ENCODE assay signal across 21 cellular contexts in the genomic region with DNA sequence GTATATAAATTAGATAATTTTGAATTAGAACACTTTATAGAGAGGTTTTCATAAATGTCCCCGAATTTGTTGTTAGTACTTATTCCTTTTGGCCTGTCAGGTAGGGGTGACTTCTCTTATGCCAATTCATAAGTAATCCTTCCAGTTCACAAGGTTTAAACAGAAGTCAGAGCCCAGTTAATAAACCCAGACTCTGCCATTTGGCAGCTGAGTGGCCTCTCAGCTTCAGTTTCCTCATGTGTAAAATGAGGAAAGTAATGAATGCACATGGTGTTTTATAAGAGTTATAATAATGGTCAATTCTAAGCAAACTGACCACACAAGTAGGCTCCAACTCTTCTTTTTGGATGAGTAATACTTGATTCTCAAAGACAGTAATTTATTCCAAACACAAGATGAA. TPM values are rescaled to one million over a fixed set of nuclear protein-coding genes. Genes with fewer than 3 reads are reported as not detected.
DNase-seq lines count a peak whose midpoint lies in the region; ATAC-seq, FAIRE-seq and TF ChIP-seq lines count a peak whose summit lies in the region.
"Had no signal": no experiment of that assay in that cellular context is flagged by ENCODE, and none has a peak within 500 bp of the region (broad histone marks: within the 10 kb centered on the region; RNA-seq: fewer than 3 reads in every experiment).

No MANE protein-coding gene starts in this region.

- no peak overlapping the region for H2BK15ac ChIP-seq in H9 (ENCODE audit: low read depth, low read length)

- no peak overlapping the region for H3K4me3 Mint-ChIP-seq in H9
- H3K4me3 Mint-ChIP-seq: activated naive CD4-positive, alpha-beta T cell treated with anti-CD3 and anti-CD28 coated beads, Interleukin-2, amount 10 ng/mL, durations not matched to agents 7 days and 5 days; CD8-positive, alpha-beta T cell; naive thymus-derived CD4-positive, alpha-beta T cell; stimulated activated naive B cell treated with anti-CD40 and anti-IgM and Interleukin-4, amounts not matched to agents 10 μg/mL and 1 μg/mL and 100 μg/mL, for 72 hours had no signal

- 0 out of 2 replicates have a peak, but pooled peaks cover 2% of the 10 kb centered on the region for H3K79me2 ChIP-seq in H9 (ENCODE audit: insufficient read depth, low read length)

- H3K36me3 ChIP-seq in adipocyte (ENCODE audit: control insufficient read depth, insufficient read depth, low read length, severe bottlenecking) (peaks cover 42% of the 10 kb centered on the region), pancreas (peaks cover 0 to 3% (median 0%) of the 10 kb centered on the region in 3 donors)
- H3K36me3 ChIP-seq: ovary had no signal

- TF ChIP-seq CTCF in pancreas (IDR thresholded peaks at IDR 0.05): no peak
- TF ChIP-seq CTCF in H9 (conservative IDR thresholded peaks at IDR 0.05): no peak

- peak overlapping the region; percentile 61 for H3K27ac ChIP-seq in right cardiac atrium (ENCODE audit: low read length)
- H3K27ac ChIP-seq in pancreas: peak overlapping the region; percentile 4 to 85 (median 66)
- H3K27ac ChIP-seq in H9 (ENCODE audit: insufficient read length, low read depth, low read length): no peak overlapping the region
- H3K27ac ChIP-seq: ovary, RWPE1, tibial artery had no signal

- H3K27me3 Mint-ChIP-seq in H9 (ENCODE audit: low read depth): no peaks in the 10 kb centered on the region
- H3K27me3 Mint-ChIP-seq: activated naive CD4-positive, alpha-beta T cell treated with anti-CD3 and anti-CD28 coated beads, Interleukin-2, amount 10 ng/mL, durations not matched to agents 7 days and 5 days; naive thymus-derived CD4-positive, alpha-beta T cell; stimulated activated naive B cell treated with anti-CD40 and anti-IgM and Interleukin-4, amounts not matched to agents 10 μg/mL and 1 μg/mL and 100 μg/mL, for 72 hours had no signal

- H2AFZ ChIP-seq in H9 (ENCODE audit: low read length): no peak overlapping the region

- H3K36me3 Mint-ChIP-seq in H9 (ENCODE audit: insufficient read depth in 1 of 3, low read depth in 3 of 3): 0 out of 7 replicates have a peak, but pooled peaks cover 0 to 3% (median 0%) of the 10 kb centered on the region in 3 experiments

- H3K9me3 ChIP-seq in adipocyte (ENCODE audit: control insufficient read depth, low read length): no peaks in the 10 kb centered on the region
- no peaks in the 10 kb centered on the region for H3K9me3 ChIP-seq in right cardiac atrium (ENCODE audit: control insufficient read depth, low read length)
- H3K9me3 ChIP-seq in pancreas: no peaks in the 10 kb centered on the region
- H3K9me3 ChIP-seq in H9 (ENCODE audit: control insufficient read depth, low read depth, low read length): no peaks in the 10 kb centered on the region
- H3K9me3 ChIP-seq: ovary, tibial artery had no signal

- H3K27ac Mint-ChIP-seq in H9: no peak overlapping the region
- H3K27ac Mint-ChIP-seq: activated naive CD4-positive, alpha-beta T cell treated with anti-CD3 and anti-CD28 coated beads, Interleukin-2, amount 10 ng/mL, durations not matched to agents 7 days and 5 days; stimulated activated naive B cell treated with anti-CD40 and anti-IgM and Interleukin-4, amounts not matched to agents 10 μg/mL and 1 μg/mL and 100 μg/mL, for 72 hours had no signal

- H4K5ac ChIP-seq in H9 (ENCODE audit: insufficient read length, low read depth, low read length): no peak overlapping the region

- H3K4ac ChIP-seq in H9 (ENCODE audit: low read depth, low read length): no peak overlapping the region

- no peak overlapping the region for H3K14ac ChIP-seq in H9 (ENCODE audit: insufficient read depth, low read length)

- H3K9me3 Mint-ChIP-seq in H9: no peaks in the 10 kb centered on the region
- H3K9me3 Mint-ChIP-seq: activated naive CD4-positive, alpha-beta T cell treated with anti-CD3 and anti-CD28 coated beads, Interleukin-2, amount 10 ng/mL, durations not matched to agents 7 days and 5 days; CD8-positive, alpha-beta T cell; naive thymus-derived CD4-positive, alpha-beta T cell; stimulated activated naive B cell treated with anti-CD40 and anti-IgM and Interleukin-4, amounts not matched to agents 10 μg/mL and 1 μg/mL and 100 μg/mL, for 72 hours had no signal

- H3K27me3 ChIP-seq in adipocyte (replicated peaks; ENCODE audit: control insufficient read depth, insufficient read depth, low read length) (no peaks in the 10 kb centered on the region), right cardiac atrium (ENCODE audit: control insufficient read depth, insufficient read depth) (no peaks in the 10 kb centered on the region), pancreas (no peaks in the 10 kb centered on the region), H9 (ENCODE audit: insufficient read depth, low read length) (no peaks in the 10 kb centered on the region)
- H3K27me3 ChIP-seq: ovary, tibial artery had no signal

- no peak overlapping the region for H3K9ac ChIP-seq in adipocyte (ENCODE audit: low read length)
- H3K9ac ChIP-seq in H9 (ENCODE audit: extremely low read depth, insufficient read length, low read length): no peak overlapping the region

- no peak overlapping the region for H3K18ac ChIP-seq in H9 (ENCODE audit: insufficient read length, low read depth, low read length)

- no peak overlapping the region for H2BK120ac ChIP-seq in H9 (ENCODE audit: low read depth, low read length, poor library complexity, severe bottlenecking)

- H3K4me1 ChIP-seq in adipocyte (ENCODE audit: control insufficient read depth, insufficient read depth, low read length) (peaks cover 70% of the 10 kb centered on the region), right cardiac atrium (ENCODE audit: control insufficient read depth, insufficient read depth, low read length) (peaks cover 2% of the 10 kb centered on the region), pancreas (peaks cover 44 to 68% (median 67%) of the 10 kb centered on the region in 3 donors), H9 (ENCODE audit: insufficient read depth, low read length) (no peaks in the 10 kb centered on the region)

- no peak overlapping the region for H4K91ac ChIP-seq in H9 (ENCODE audit: insufficient read length, low read depth, low read length)

- no peak overlapping the region for H4K8ac ChIP-seq in H9 (replicated peaks; ENCODE audit: insufficient read length, low read depth, low read length)

- H3K4me2 ChIP-seq in H9 (ENCODE audit: insufficient read depth, insufficient read length, low read length): no peak overlapping the region

- ATAC-seq in right cardiac atrium: peak; percentile 10 to 13
- ATAC-seq in pancreas: peak; percentile 55 to 70 (median 62)
- ATAC-seq: CD8-positive, alpha-beta T cell; naive thymus-derived CD4-positive, alpha-beta T cell; stimulated activated naive B cell treated with anti-CD40 and anti-IgM and Interleukin-4, amounts not matched to agents 10 μg/mL and 1 μg/mL and 100 μg/mL, for 72 hours had no signal

- H3K4me1 Mint-ChIP-seq in H9: no peaks in the 10 kb centered on the region
- H3K4me1 Mint-ChIP-seq: activated naive CD4-positive, alpha-beta T cell treated with anti-CD3 and anti-CD28 coated beads, Interleukin-2, amount 10 ng/mL, durations not matched to agents 7 days and 5 days had no signal

- 72% methylated on average over 1 of the region's 1 CpG for WGBS in right cardiac atrium
- 24 to 25% methylated on average over 1 of the region's 1 CpG for WGBS in pancreas, 2 donors
- WGBS in H9 (ENCODE audit: extremely low coverage, insufficient read length, low lambda C conversion rate): no CpG with 5 or more reads among the region's 1 CpG

- H3K4me3 ChIP-seq in adipocyte (ENCODE audit: low read length) (peak overlapping the region; percentile 2), right cardiac atrium (ENCODE audit: low read length) (no peak overlapping the region), pancreas (no peak overlapping the region)
- H3K4me3 ChIP-seq: lung, ovary, tibial artery had no signal

- H2BK12ac ChIP-seq in H9 (ENCODE audit: insufficient read length, low read depth, low read length): no peak overlapping the region

- no peaks in the 10 kb centered on the region for H4K20me1 ChIP-seq in H9 (ENCODE audit: control insufficient read depth, insufficient read depth, insufficient read length)

- H3K23me2 ChIP-seq in H9 (ENCODE audit: insufficient read length, low read depth, low read length, poor library complexity, severe bottlenecking): no peaks in the 10 kb centered on the region

- H3K23ac ChIP-seq in H9 (ENCODE audit: insufficient read length, low read depth, low read length): no peak overlapping the region

- no peak overlapping the region for H3T11ph ChIP-seq in H9 (ENCODE audit: low read length)

- no peak for FAIRE-seq in pancreas (lab: Jason Lieb, UNC)

- DNase-seq in HCEC 1CT (peak; percentile 36), adipocyte (ENCODE audit: low read depth) (no peak), right cardiac atrium (no peak), pancreas (peak in 2 of 6 donors; percentile 30 to 35), glomerular visceral epithelial cell (ENCODE audit: extremely low spot score) (no peak), H9 (no peak), nucleus accumbens (lab: John Stamatoyannopoulos, UW) (no peak)
- DNase-seq: activated naive CD4-positive, alpha-beta T cell treated with anti-CD3 and anti-CD28 coated beads, Interleukin-2, amount 10 ng/mL, durations not matched to agents 7 days and 5 days; activated T-cell treated with anti-CD3 and anti-CD28 coated beads, Interleukin-2, amount 50 U/mL, for 48 hours; CD8-positive, alpha-beta T cell; cortex of kidney; DND-41; naive thymus-derived CD4-positive, alpha-beta T cell; NCI-H1105 treated with DMSO at 0.1 percent for 48 hours; NCI-H510A; ovary; stimulated activated CD4-positive, alpha-beta T cell treated with anti-CD3 and anti-CD28 coated beads, Interleukin-1b, Interleukin-23, amount 100 ng/mL, for 48 hours; stimulated activated naive B cell treated with anti-CD40 and anti-IgM and Interleukin-4, amounts not matched to agents 10 μg/mL and 1 μg/mL and 100 μg/mL, for 72 hours; tibial artery had no signal

- no peaks in the 10 kb centered on the region for H3K79me1 ChIP-seq in H9 (ENCODE audit: insufficient read depth, low read depth, low read length, poor library complexity, severe bottlenecking)

- intact Hi-C loops in right cardiac atrium (cut with DNase I) (no loop called here), pancreas (cut with DNase I) (no loop called here)

- no peak overlapping the region for H2BK5ac ChIP-seq in H9 (ENCODE audit: insufficient read length, low read length)

- H2AK5ac ChIP-seq in H9 (ENCODE audit: insufficient read length, low read length): no peak overlapping the region

- no peak overlapping the region for H2BK20ac ChIP-seq in H9 (ENCODE audit: low read depth, low read length, poor library complexity, severe bottlenecking)

- H3K56ac ChIP-seq in H9 (ENCODE audit: insufficient read length, low read depth, low read length): no peak overlapping the region

RNA-seq across cellular contexts. Expression of a gene that starts 10.3 kb away (rescaled TPM):
- total RNA-seq in right cardiac atrium (10 to 100 TPM; 29.5 to 45.1 (median 38.8) TPM), pancreas (10 to 100 TPM in 5 of 6 donors, 1 to 10 TPM in 1; 9.9 to 15.0 (median 13.7) TPM), H9 (2021) (5.0 and 7.2 TPM in 2 replicates)
- polyA plus RNA-seq in right cardiac atrium (35.7 TPM), pancreas (10 to 100 TPM; 31.8 to 42.8 TPM)

RNA-seq across cellular contexts. Expression of a gene that starts 21.0 kb away (rescaled TPM):
- 10 to 100 TPM; 55.4 to 69.9 (median 63.6) TPM for total RNA-seq in right cardiac atrium
- 25.1 TPM for polyA plus RNA-seq in right cardiac atrium
- total RNA-seq in pancreas: 10 to 100 TPM; 17.5 to 34.5 (median 24.7) TPM
- polyA plus RNA-seq in pancreas: 10 to 100 TPM; 12.7 to 23.9 TPM
- 10.7 and 11.8 TPM in 2 replicates for total RNA-seq in H9 (2021)
